28 cellular contexts compared by ENCODE assay signal in genomic region chr1:3770047-3770765, GRCh38. TPM values are rescaled to one million over a fixed set of nuclear protein-coding genes. Genes with fewer than 3 reads are reported as not detected.
DNase-seq lines count a peak whose midpoint lies in the region; ATAC-seq and TF ChIP-seq lines count a peak whose summit lies in the region.
"Had no signal": no experiment of that assay in that cellular context is flagged by ENCODE, and none has a peak within 500 bp of the region (broad histone marks: within the 10 kb centered on the region; RNA-seq: fewer than 3 reads in every experiment).

No MANE protein-coding gene starts in this region.

- peak overlapping the region; percentile 61 for H2AK9ac ChIP-seq in IMR-90 (replicated peaks; ENCODE audit: low read depth, low read length, poor library complexity)

- no peak overlapping the region for H3K4ac ChIP-seq in IMR-90 (ENCODE audit: low read depth, low read length)

- peak overlapping the region; percentile 14 for H3K4me3 Mint-ChIP-seq in MCF 10A (ENCODE audit: unreplicated experiment)
- H3K4me3 Mint-ChIP-seq in immature natural killer cell, result peak overlapping the region in 4 of 5 donors; percentile 53 to 71 (median 64)
- peak overlapping the region; percentile 76 for H3K4me3 Mint-ChIP-seq in stimulated activated effector memory CD8-positive, alpha-beta T cell treated with anti-CD3 and anti-CD28 coated beads, Interleukin-12 subunit alpha, Interleukin-12 subunit beta, amount 100 ng/mL, for 72 hours
- no peak overlapping the region for H3K4me3 Mint-ChIP-seq in osteocyte (ENCODE audit: unreplicated experiment)

- H3K27me3 ChIP-seq in breast epithelium (no peaks in the 10 kb centered on the region), IMR-90 (ENCODE audit: control insufficient read depth, insufficient read depth, low read length) (peaks cover 3% of the 10 kb centered on the region)
- H3K27me3 ChIP-seq: sigmoid colon, tibial nerve had no signal

- no peak for TF ChIP-seq RAD21 in IMR-90 (IDR thresholded peaks at IDR 0.05; ENCODE audit: low read length)

- intact Hi-C loops in MCF 10A (cut with micrococcal nuclease), result no loop called here
- intact Hi-C loops in breast epithelium (cut with DNase I; ENCODE audit: low total_unique reads), result no loop called here
- intact Hi-C loops in IMR-90 (cut with micrococcal nuclease), result no loop called here

- no peaks in the 10 kb centered on the region for H3K36me3 ChIP-seq in breast epithelium
- H3K36me3 ChIP-seq in IMR-90 (ENCODE audit: control insufficient read depth, insufficient read depth, low read length), result no peaks in the 10 kb centered on the region
- H3K36me3 ChIP-seq: sigmoid colon, tibial nerve, WERI-Rb-1 had no signal

- no peak overlapping the region for H2BK20ac ChIP-seq in IMR-90 (ENCODE audit: low read depth, low read length)

- no peak overlapping the region for H2AFZ ChIP-seq in IMR-90 (replicated peaks; ENCODE audit: low read length, poor library complexity)
- H2AFZ ChIP-seq: parathyroid adenoma had no signal

- H3K36me3 Mint-ChIP-seq in MCF 10A (ENCODE audit: insufficient read depth, unreplicated experiment) (no peaks in the 10 kb centered on the region), immature natural killer cell (no peaks in the 10 kb centered on the region), osteocyte (ENCODE audit: unreplicated experiment) (no peaks in the 10 kb centered on the region)
- H3K36me3 Mint-ChIP-seq in stimulated activated effector memory CD8-positive, alpha-beta T cell treated with anti-CD3 and anti-CD28 coated beads, Interleukin-12 subunit alpha, Interleukin-12 subunit beta, amount 100 ng/mL, for 72 hours, result no peaks in the 10 kb centered on the region

- TF ChIP-seq CTCF in MCF 10A (IDR thresholded peaks at IDR 0.05; ENCODE audit: unreplicated experiment), result no peak
- no peak for TF ChIP-seq CTCF in breast epithelium (IDR thresholded peaks at IDR 0.05)
- TF ChIP-seq CTCF in IMR-90 (conservative IDR thresholded peaks at IDR 0.05; ENCODE audit: low read depth, low read length), result no peak
- TF ChIP-seq CTCF in osteocyte (IDR thresholded peaks at IDR 0.05), result no peak
- no peak for TF ChIP-seq CTCF in omental fat pad (IDR thresholded peaks at IDR 0.05)

- no peak overlapping the region for H3K18ac ChIP-seq in IMR-90 (ENCODE audit: low read depth, low read length)

- DNase-seq in MCF 10A (ENCODE audit: unreplicated experiment) (no peak), breast epithelium (ENCODE audit: low spot score in 2 of 2) (no peak), IMR-90 (no peak), immature natural killer cell (no peak), osteocyte (ENCODE audit: extremely low spot score, unreplicated experiment) (no peak), omental fat pad (ENCODE audit: low spot score) (no peak)
- DNase-seq in stimulated activated effector memory CD8-positive, alpha-beta T cell treated with anti-CD3 and anti-CD28 coated beads, Interleukin-12 subunit alpha, Interleukin-12 subunit beta, amount 100 ng/mL, for 72 hours (ENCODE audit: low spot score in 2 of 2), result no peak
- DNase-seq in NK-92 treated with Interleukin-12 subunit alpha and Interleukin-12 subunit beta, amount 100 ng/mL, for 24 hours (lab: John Stamatoyannopoulos, UW), result no peak
- DNase-seq: activated CD8-positive, alpha-beta memory T cell treated with anti-CD3 and anti-CD28 coated beads for 24 hours; amniotic stem cell; COR-L47; DND-41; dorsolateral prefrontal cortex; Karpas-422; NCI-H187 treated with DMSO at 0.1 percent for 48 hours; NCI-H774; PC-3; sigmoid colon; WERI-Rb-1 had no signal

- WGBS in IMR-90 (ENCODE audit: extremely low coverage in 2 of 2, insufficient read length in 1 of 2), 2 experiments, result 91% methylated on average over 6 of the region's 16 CpGs; no CpG with 5 or more reads in 1 of the 2 experiments

- H3K79me1 ChIP-seq in IMR-90 (ENCODE audit: low read depth in 1 of 2, low read length in 2 of 2), result no peaks in the 10 kb centered on the region

- H3K56ac ChIP-seq in IMR-90 (ENCODE audit: extremely low read depth, insufficient read depth, low read length), result no peak overlapping the region

- H3K4me1 ChIP-seq in breast epithelium, result peaks cover 3 to 4% of the 10 kb centered on the region in 2 donors
- peaks cover 8% of the 10 kb centered on the region for H3K4me1 ChIP-seq in IMR-90 (ENCODE audit: control insufficient read depth, insufficient read depth, low read length)
- H3K4me1 ChIP-seq: parathyroid adenoma had no signal

- no peak overlapping the region for H3K23ac ChIP-seq in IMR-90 (ENCODE audit: low read depth, low read length)

- TF ChIP-seq POLR2A in breast epithelium (IDR thresholded peaks at IDR 0.05) (no peak), IMR-90 (IDR thresholded peaks at IDR 0.05; ENCODE audit: low read depth, low read length) (no peak)

- H4K5ac ChIP-seq in IMR-90 (ENCODE audit: low read depth, low read length), result no peak overlapping the region

- H3K27ac ChIP-seq in breast epithelium (no peak overlapping the region), IMR-90 (ENCODE audit: insufficient read depth, low read length) (no peak overlapping the region)
- H3K27ac ChIP-seq: dorsolateral prefrontal cortex, parathyroid adenoma, sigmoid colon, tibial nerve, WERI-Rb-1 had no signal

- no peak overlapping the region for H3K14ac ChIP-seq in IMR-90 (replicated peaks; ENCODE audit: low read depth, low read length)

- H2BK5ac ChIP-seq in IMR-90 (ENCODE audit: low read depth, low read length, poor library complexity, severe bottlenecking), result no peak overlapping the region

- no peak overlapping the region for H2BK120ac ChIP-seq in IMR-90 (ENCODE audit: low read depth, low read length)

- H3K27ac Mint-ChIP-seq in MCF 10A (ENCODE audit: low read depth, unreplicated experiment), result no peak overlapping the region
- no peak overlapping the region for H3K27ac Mint-ChIP-seq in immature natural killer cell
- no peak overlapping the region for H3K27ac Mint-ChIP-seq in stimulated activated effector memory CD8-positive, alpha-beta T cell treated with anti-CD3 and anti-CD28 coated beads, Interleukin-12 subunit alpha, Interleukin-12 subunit beta, amount 100 ng/mL, for 72 hours
- no peak overlapping the region for H3K27ac Mint-ChIP-seq in osteocyte (ENCODE audit: unreplicated experiment)

- no peaks in the 10 kb centered on the region for H3K9me3 Mint-ChIP-seq in MCF 10A (ENCODE audit: unreplicated experiment)
- H3K9me3 Mint-ChIP-seq in immature natural killer cell, result no peaks in the 10 kb centered on the region
- H3K9me3 Mint-ChIP-seq in stimulated activated effector memory CD8-positive, alpha-beta T cell treated with anti-CD3 and anti-CD28 coated beads, Interleukin-12 subunit alpha, Interleukin-12 subunit beta, amount 100 ng/mL, for 72 hours, result no peaks in the 10 kb centered on the region
- no peaks in the 10 kb centered on the region for H3K9me3 Mint-ChIP-seq in osteocyte (ENCODE audit: unreplicated experiment)

- no peak overlapping the region for H3K4me2 ChIP-seq in IMR-90 (ENCODE audit: low read depth, low read length)

- CTCF ChIA-PET in MCF 10A (lab: Yijun Ruan, JAX) (interaction anchor here (0.5 to 1.4 kb wide), 2 partner anchors 24 to 120 kb away, joined by 3 to 4 read pairs; partner anchors contain the start of gene WRAP73), IMR-90 (lab: Yijun Ruan, JAX) (no interaction called here)

- H3K4me3 ChIP-seq in breast epithelium (no peak overlapping the region), IMR-90 (ENCODE audit: insufficient read depth, low read depth, low read length) (no peak overlapping the region)
- H3K4me3 ChIP-seq: dorsolateral prefrontal cortex, sigmoid colon, tibial nerve had no signal

- H3K9me1 ChIP-seq in IMR-90 (ENCODE audit: insufficient read depth, low read length), result no peaks in the 10 kb centered on the region

- H2BK15ac ChIP-seq in IMR-90 (ENCODE audit: low read depth, low read length), result no peak overlapping the region

- peaks cover 10% of the 10 kb centered on the region for H3K27me3 Mint-ChIP-seq in MCF 10A (ENCODE audit: insufficient read depth, unreplicated experiment)
- H3K27me3 Mint-ChIP-seq in immature natural killer cell (ENCODE audit: low read depth in 3 of 3), result peaks cover 2 to 5% (median 3%) of the 10 kb centered on the region in 3 donors
- H3K27me3 Mint-ChIP-seq in osteocyte (ENCODE audit: unreplicated experiment), result peaks cover 20% of the 10 kb centered on the region

- BruUV-seq in MCF 10A (replicated peaks; lab: Mats Ljungman, UMichigan) (no TSS peak), IMR-90 (replicated peaks; lab: Mats Ljungman, UMichigan) (no TSS peak)

- no peak overlapping the region for H4K91ac ChIP-seq in IMR-90 (ENCODE audit: insufficient read depth, low read depth, low read length)

- no peak overlapping the region for H2AK5ac ChIP-seq in IMR-90 (ENCODE audit: low read depth, low read length)

- H4K20me1 ChIP-seq in IMR-90 (ENCODE audit: insufficient read depth, low read length), result no peaks in the 10 kb centered on the region

- POLR2A ChIA-PET in MCF 10A (lab: Yijun Ruan, JAX) (no interaction called here), IMR-90 (lab: Charles Lee; ENCODE audit: unreplicated experiment) (no interaction called here)

- H3K4me1 Mint-ChIP-seq in MCF 10A (ENCODE audit: insufficient read depth, unreplicated experiment) (no peaks in the 10 kb centered on the region), immature natural killer cell (peaks cover 0 to 11% of the 10 kb centered on the region in 2 donors), osteocyte (ENCODE audit: unreplicated experiment) (peaks cover 6% of the 10 kb centered on the region)
- peaks cover 15% of the 10 kb centered on the region for H3K4me1 Mint-ChIP-seq in stimulated activated effector memory CD8-positive, alpha-beta T cell treated with anti-CD3 and anti-CD28 coated beads, Interleukin-12 subunit alpha, Interleukin-12 subunit beta, amount 100 ng/mL, for 72 hours

- dilution Hi-C loops in IMR-90 (cut with HindIII; ENCODE audit: low sequenced_read_pairs, unreplicated experiment), result no loop called here

- in situ Hi-C loops in IMR-90 (cut with MboI; ENCODE audit: low sequenced_read_pairs), result no loop called here

- no peaks in the 10 kb centered on the region for H3K9me3 ChIP-seq in breast epithelium
- H3K9me3 ChIP-seq in IMR-90 (ENCODE audit: control insufficient read depth, insufficient read depth, low read length), result no peaks in the 10 kb centered on the region
- H3K9me3 ChIP-seq: sigmoid colon, tibial nerve had no signal

- ATAC-seq in IMR-90 (ENCODE audit: low read depth) (no peak), omental fat pad (ENCODE audit: low FRiP score) (no peak)
- ATAC-seq in stimulated activated effector memory CD8-positive, alpha-beta T cell treated with anti-CD3 and anti-CD28 coated beads, Interleukin-12 subunit alpha, Interleukin-12 subunit beta, amount 100 ng/mL, for 72 hours, result no peak
- ATAC-seq: PC-3 had no signal

- H3K9ac ChIP-seq in IMR-90 (ENCODE audit: low read depth, low read length), result no peak overlapping the region
- H3K9ac ChIP-seq: parathyroid adenoma had no signal

- H4K8ac ChIP-seq in IMR-90 (ENCODE audit: low read depth in 2 of 2, low read length in 2 of 2), result no peak overlapping the region

RNA-seq across cellular contexts. Expression of gene SMIM1, which starts 2.3 kb away (rescaled TPM):
- 1.2 TPM in 1 of 2 replicates, not detected in the other for total RNA-seq in MCF 10A (2022)
- total RNA-seq in breast epithelium, result 1 to 10 TPM; 1.3 to 4.7 (median 4.6) TPM
- 0.90 and 1.9 TPM in 2 replicates for total RNA-seq in IMR-90 (2012; rRNA removed)
- polyA plus RNA-seq in IMR-90 (2012; rRNA removed), result 3.4 and 7.6 TPM in 2 replicates
- 2.4 and 11.2 TPM in 2 replicates for polyA plus RNA-seq in IMR-90 (2012; cell fraction: cytosol; rRNA removed)
- 1.2 and 5.9 TPM in 2 replicates for polyA plus RNA-seq in IMR-90 (2012; cell fraction: nucleus; rRNA removed; ENCODE audit: low replicate concordance)
- polyA plus RNA-seq in immature natural killer cell, result under 1 TPM in 1 of 3 donors, not detected in 2; 0.96 TPM
- 0.73 and 1.3 TPM in 2 replicates for total RNA-seq in osteocyte
- 1 to 10 TPM in 2 of 4 donors, not detected in 2; 4.3 to 4.6 TPM for total RNA-seq in omental fat pad
- total RNA-seq: H4; T-helper 2 cell treated with Interferon-gamma antibody and Interleukin-4, amounts not matched to agents 100 ng/mL and 5 ng/mL, for 36 hours had no signal

RNA-seq across cellular contexts. Expression of gene CCDC27, which starts 18.0 kb away (rescaled TPM):
- not detected in 2 replicates for total RNA-seq in MCF 10A (2022)
- total RNA-seq in breast epithelium, result not detected
- not detected in 2 replicates for total RNA-seq in IMR-90 (2012; rRNA removed)
- polyA plus RNA-seq in IMR-90 (2012; rRNA removed), result not detected in 2 replicates
- not detected in 2 replicates for polyA plus RNA-seq in IMR-90 (2012; cell fraction: cytosol; rRNA removed)
- polyA plus RNA-seq in IMR-90 (2012; cell fraction: nucleus; rRNA removed; ENCODE audit: low replicate concordance), result not detected in 2 replicates
- not detected for polyA plus RNA-seq in immature natural killer cell
- not detected in 2 replicates for total RNA-seq in osteocyte
- total RNA-seq in omental fat pad, result not detected
- total RNA-seq: cardiac septum; fibroblast of villous mesenchyme; H4; HT1080; liver; mucosa of gallbladder; PC-3; sigmoid colon; T-helper 2 cell treated with Interferon-gamma antibody and Interleukin-4, amounts not matched to agents 100 ng/mL and 5 ng/mL, for 36 hours; tibial nerve had no signal
- polyA plus RNA-seq: liver, sigmoid colon had no signal

RNA-seq across cellular contexts. Expression of gene LRRC47, which starts 26.1 kb away (rescaled TPM):
- total RNA-seq in MCF 10A (2022), result 46.1 and 53.0 TPM in 2 replicates
- total RNA-seq in breast epithelium, result 10 to 100 TPM; 31.5 to 34.2 (median 34.2) TPM
- total RNA-seq in IMR-90 (2012; rRNA removed), result 15.2 and 23.1 TPM in 2 replicates
- polyA plus RNA-seq in IMR-90 (2012; rRNA removed), result 19.2 and 19.7 TPM in 2 replicates
- polyA plus RNA-seq in IMR-90 (2012; cell fraction: cytosol; rRNA removed), result 18.0 and 18.8 TPM in 2 replicates
- polyA plus RNA-seq in IMR-90 (2012; cell fraction: nucleus; rRNA removed; ENCODE audit: low replicate concordance), result 28.6 and 36.5 TPM in 2 replicates
- polyA plus RNA-seq in immature natural killer cell, result 10 to 100 TPM; 19.3 to 28.3 (median 27.7) TPM
- 52.3 and 59.5 TPM in 2 replicates for total RNA-seq in osteocyte
- 10 to 100 TPM; 21.6 to 33.5 (median 30.9) TPM for total RNA-seq in omental fat pad
